ENCODE assay signal across 1 cellular context in the genomic region with DNA sequence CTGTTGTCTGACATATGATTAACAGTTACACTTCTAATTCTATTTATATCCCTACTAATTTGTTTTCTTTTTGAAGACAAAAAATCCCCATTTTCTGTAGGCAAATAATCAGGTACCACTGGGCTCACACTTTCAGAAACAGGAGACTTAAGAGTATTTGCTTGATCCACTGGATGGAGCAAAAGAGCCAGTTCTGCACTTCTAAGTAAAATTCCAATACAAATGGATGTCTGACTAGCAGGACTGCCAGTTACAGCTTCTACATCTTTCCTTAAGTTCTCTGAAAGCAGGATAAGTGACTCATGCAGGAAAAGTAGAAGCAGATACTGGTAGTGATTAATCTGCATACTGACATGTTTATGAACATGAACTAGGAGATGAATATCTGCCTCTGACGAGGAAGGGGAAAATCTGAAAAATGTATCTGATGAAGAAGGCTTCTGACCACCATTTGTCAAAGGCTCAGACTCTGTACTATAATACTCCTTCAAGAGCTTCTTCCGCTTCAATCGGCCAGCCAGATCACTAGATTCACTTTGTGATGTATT.
TF ChIP-seq lines count a peak whose summit lies in the region.

No MANE protein-coding gene starts in this region.

TF ChIP-seq in SK-N-SH, 30 proteins besides CTCF, POLR2A, EP300 and RAD21 (continued from another document):
- TF ChIP-seq, protein P1, sequence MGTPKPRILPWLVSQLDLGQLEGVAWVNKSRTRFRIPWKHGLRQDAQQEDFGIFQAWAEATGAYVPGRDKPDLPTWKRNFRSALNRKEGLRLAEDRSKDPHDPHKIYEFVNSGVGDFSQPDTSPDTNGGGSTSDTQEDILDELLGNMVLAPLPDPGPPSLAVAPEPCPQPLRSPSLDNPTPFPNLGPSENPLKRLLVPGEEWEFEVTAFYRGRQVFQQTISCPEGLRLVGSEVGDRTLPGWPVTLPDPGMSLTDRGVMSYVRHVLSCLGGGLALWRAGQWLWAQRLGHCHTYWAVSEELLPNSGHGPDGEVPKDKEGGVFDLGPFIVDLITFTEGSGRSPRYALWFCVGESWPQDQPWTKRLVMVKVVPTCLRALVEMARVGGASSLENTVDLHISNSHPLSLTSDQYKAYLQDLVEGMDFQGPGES (IDR thresholded peaks at IDR 0.05; ENCODE audit: low read depth, low read length) = no peak
- TF ChIP-seq TEAD4 (IDR thresholded peaks at IDR 0.05; ENCODE audit: borderline replicate concordance, insufficient read depth) = peak; percentile 96
- TF ChIP-seq, protein P2, sequence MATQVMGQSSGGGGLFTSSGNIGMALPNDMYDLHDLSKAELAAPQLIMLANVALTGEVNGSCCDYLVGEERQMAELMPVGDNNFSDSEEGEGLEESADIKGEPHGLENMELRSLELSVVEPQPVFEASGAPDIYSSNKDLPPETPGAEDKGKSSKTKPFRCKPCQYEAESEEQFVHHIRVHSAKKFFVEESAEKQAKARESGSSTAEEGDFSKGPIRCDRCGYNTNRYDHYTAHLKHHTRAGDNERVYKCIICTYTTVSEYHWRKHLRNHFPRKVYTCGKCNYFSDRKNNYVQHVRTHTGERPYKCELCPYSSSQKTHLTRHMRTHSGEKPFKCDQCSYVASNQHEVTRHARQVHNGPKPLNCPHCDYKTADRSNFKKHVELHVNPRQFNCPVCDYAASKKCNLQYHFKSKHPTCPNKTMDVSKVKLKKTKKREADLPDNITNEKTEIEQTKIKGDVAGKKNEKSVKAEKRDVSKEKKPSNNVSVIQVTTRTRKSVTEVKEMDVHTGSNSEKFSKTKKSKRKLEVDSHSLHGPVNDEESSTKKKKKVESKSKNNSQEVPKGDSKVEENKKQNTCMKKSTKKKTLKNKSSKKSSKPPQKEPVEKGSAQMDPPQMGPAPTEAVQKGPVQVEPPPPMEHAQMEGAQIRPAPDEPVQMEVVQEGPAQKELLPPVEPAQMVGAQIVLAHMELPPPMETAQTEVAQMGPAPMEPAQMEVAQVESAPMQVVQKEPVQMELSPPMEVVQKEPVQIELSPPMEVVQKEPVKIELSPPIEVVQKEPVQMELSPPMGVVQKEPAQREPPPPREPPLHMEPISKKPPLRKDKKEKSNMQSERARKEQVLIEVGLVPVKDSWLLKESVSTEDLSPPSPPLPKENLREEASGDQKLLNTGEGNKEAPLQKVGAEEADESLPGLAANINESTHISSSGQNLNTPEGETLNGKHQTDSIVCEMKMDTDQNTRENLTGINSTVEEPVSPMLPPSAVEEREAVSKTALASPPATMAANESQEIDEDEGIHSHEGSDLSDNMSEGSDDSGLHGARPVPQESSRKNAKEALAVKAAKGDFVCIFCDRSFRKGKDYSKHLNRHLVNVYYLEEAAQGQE (IDR thresholded peaks at IDR 0.05; ENCODE audit: low read depth, low read length) = no peak
- TF ChIP-seq, protein P3, sequence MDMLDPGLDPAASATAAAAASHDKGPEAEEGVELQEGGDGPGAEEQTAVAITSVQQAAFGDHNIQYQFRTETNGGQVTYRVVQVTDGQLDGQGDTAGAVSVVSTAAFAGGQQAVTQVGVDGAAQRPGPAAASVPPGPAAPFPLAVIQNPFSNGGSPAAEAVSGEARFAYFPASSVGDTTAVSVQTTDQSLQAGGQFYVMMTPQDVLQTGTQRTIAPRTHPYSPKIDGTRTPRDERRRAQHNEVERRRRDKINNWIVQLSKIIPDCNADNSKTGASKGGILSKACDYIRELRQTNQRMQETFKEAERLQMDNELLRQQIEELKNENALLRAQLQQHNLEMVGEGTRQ (IDR thresholded peaks at IDR 0.05; ENCODE audit: borderline replicate concordance, low read depth, low read length) = no peak
- TF ChIP-seq RXRA (IDR thresholded peaks at IDR 0.05; ENCODE audit: borderline replicate concordance, low read depth) = peak; percentile 76
- no peak for TF ChIP-seq RCOR1 (IDR thresholded peaks at IDR 0.05; ENCODE audit: low read length)
- TF ChIP-seq ELF1 (IDR thresholded peaks at IDR 0.05) = no peak
- TF ChIP-seq EZH2phosphoT487 (IDR thresholded peaks at IDR 0.05; ENCODE audit: borderline replicate concordance, low read depth) = no peak
- TF ChIP-seq NRF1 (IDR thresholded peaks at IDR 0.05; ENCODE audit: low read depth, low read length) = no peak
- peak; percentile 37; the same call in 1 of the 2 replicates for TF ChIP-seq TAF1 (IDR thresholded peaks at IDR 0.05; ENCODE audit: borderline replicate concordance, low read depth, low read length)
- peak; percentile 88; the same call in 1 of the 2 replicates for TF ChIP-seq POLR2AphosphoS5 (IDR thresholded peaks at IDR 0.05; ENCODE audit: low read depth, low read length)
- TF ChIP-seq, protein P4, sequence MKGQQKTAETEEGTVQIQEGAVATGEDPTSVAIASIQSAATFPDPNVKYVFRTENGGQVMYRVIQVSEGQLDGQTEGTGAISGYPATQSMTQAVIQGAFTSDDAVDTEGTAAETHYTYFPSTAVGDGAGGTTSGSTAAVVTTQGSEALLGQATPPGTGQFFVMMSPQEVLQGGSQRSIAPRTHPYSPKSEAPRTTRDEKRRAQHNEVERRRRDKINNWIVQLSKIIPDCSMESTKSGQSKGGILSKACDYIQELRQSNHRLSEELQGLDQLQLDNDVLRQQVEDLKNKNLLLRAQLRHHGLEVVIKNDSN (IDR thresholded peaks at IDR 0.05; ENCODE audit: borderline replicate concordance, low read depth) = no peak
- TF ChIP-seq MEF2A (IDR thresholded peaks at IDR 0.05; ENCODE audit: borderline replicate concordance, low read depth) = no peak
- no peak for TF ChIP-seq GABPA (IDR thresholded peaks at IDR 0.05; ENCODE audit: low read depth)
